ENCODE assay signal across 19 cellular contexts in genomic region chr9:38761999-38762398, GRCh38. TPM values are rescaled to one million over a fixed set of nuclear protein-coding genes. Genes with fewer than 3 reads are reported as not detected.
DNase-seq lines count a peak whose midpoint lies in the region; ATAC-seq and TF ChIP-seq lines count a peak whose summit lies in the region.
"Had no signal": no experiment of that assay in that cellular context is flagged by ENCODE, and none has a peak within 500 bp of the region (broad histone marks: within the 10 kb centered on the region; RNA-seq: fewer than 3 reads in every experiment).

No MANE protein-coding gene starts in this region.

- H3K27me3 Mint-ChIP-seq in H9 (ENCODE audit: low read depth), result no peaks in the 10 kb centered on the region

- TF ChIP-seq RAD21 in SK-N-SH (IDR thresholded peaks at IDR 0.05; ENCODE audit: low read length), result peak; percentile 39

- H3K79me2 ChIP-seq in H9 (ENCODE audit: insufficient read depth, low read length) (no peaks in the 10 kb centered on the region), SK-N-SH (ENCODE audit: insufficient read depth) (no peaks in the 10 kb centered on the region), smooth muscle cell (ENCODE audit: low read depth) (no peaks in the 10 kb centered on the region)

- peaks cover 24 to 27% of the 10 kb centered on the region in 2 experiments for H3K4me1 Mint-ChIP-seq in H9

- intact Hi-C loops in right lobe of liver (cut with DNase I), result no loop called here

- no peak overlapping the region for H2AK5ac ChIP-seq in H9 (ENCODE audit: insufficient read length, low read length)

- ATAC-seq in right lobe of liver, result no peak
- ATAC-seq: Right ventricle myocardium inferior had no signal

- H2BK5ac ChIP-seq in H9 (ENCODE audit: insufficient read length, low read length), result no peak overlapping the region

- H3K9ac ChIP-seq in H9 (ENCODE audit: extremely low read depth, insufficient read length, low read length) (no peak overlapping the region), SK-N-SH (no peak overlapping the region), smooth muscle cell (ENCODE audit: low read depth) (no peak overlapping the region)

- H2BK12ac ChIP-seq in H9 (ENCODE audit: insufficient read length, low read depth, low read length), result no peak overlapping the region

- H3K27ac ChIP-seq in H9 (ENCODE audit: insufficient read length, low read depth, low read length) (no peak overlapping the region), SK-N-SH (ENCODE audit: low read depth in 2 of 2, low read length in 1 of 2) (peak overlapping the region in 1 of 2 experiments; percentile 99; a peak in 2 of 4 replicates), smooth muscle cell (ENCODE audit: low read depth) (no peak overlapping the region), right lobe of liver (no peak overlapping the region)
- H3K27ac ChIP-seq in effector memory CD4-positive, alpha-beta T cell (ENCODE audit: insufficient read depth, low read length, poor library complexity, severe bottlenecking), result no peak overlapping the region
- H3K27ac ChIP-seq: C4-2B, Peyer's patch had no signal

- no peaks in the 10 kb centered on the region for H3K9me2 ChIP-seq in SK-N-SH

- 0 out of 2 replicates have a peak, but pooled peaks cover 5% of the 10 kb centered on the region for H3K4me1 ChIP-seq in H9 (ENCODE audit: insufficient read depth, low read length)
- H3K4me1 ChIP-seq in SK-N-SH (ENCODE audit: control insufficient read depth in 1 of 2, insufficient read depth in 2 of 2, low read depth in 1 of 2, low read length in 1 of 2), result peaks cover 0 to 29% of the 10 kb centered on the region in 2 experiments; a peak in 2 of 4 replicates
- H3K4me1 ChIP-seq in smooth muscle cell (ENCODE audit: low read depth), result peaks cover 5% of the 10 kb centered on the region
- no peaks in the 10 kb centered on the region for H3K4me1 ChIP-seq in right lobe of liver
- no peaks in the 10 kb centered on the region for H3K4me1 ChIP-seq in effector memory CD4-positive, alpha-beta T cell (ENCODE audit: control insufficient read depth, insufficient read depth, low read length, poor library complexity, severe bottlenecking)
- H3K4me1 ChIP-seq: Peyer's patch had no signal

- CTCF ChIA-PET in SK-N-SH (lab: Yijun Ruan, JAX), result interaction anchor here (1.0 to 1.2 kb wide), 3 partner anchors 24 to 120 kb away, joined by 3 to 4 read pairs (median 3); no protein-coding TSS in a partner anchor

- H3F3A ChIP-seq in SK-N-SH (replicated peaks; ENCODE audit: insufficient read depth), result no peaks in the 10 kb centered on the region
- no peaks in the 10 kb centered on the region for H3F3A ChIP-seq in smooth muscle cell (ENCODE audit: low read depth)

- H3K4me2 ChIP-seq in H9 (ENCODE audit: insufficient read depth, insufficient read length, low read length) (no peak overlapping the region), SK-N-SH (no peak overlapping the region), smooth muscle cell (no peak overlapping the region)

- peaks cover 0 to 4% of the 10 kb centered on the region in 2 experiments; a peak in 2 of 5 replicates for H3K9me3 Mint-ChIP-seq in H9

- H4K5ac ChIP-seq in H9 (ENCODE audit: insufficient read length, low read depth, low read length), result no peak overlapping the region

- H3K23ac ChIP-seq in H9 (ENCODE audit: insufficient read length, low read depth, low read length), result no peak overlapping the region

- no peak overlapping the region for H4K91ac ChIP-seq in H9 (ENCODE audit: insufficient read length, low read depth, low read length)

- H3K27ac Mint-ChIP-seq in H9, result no peak overlapping the region; a peak in 2 of 7 replicates

- H2BK20ac ChIP-seq in H9 (ENCODE audit: low read depth, low read length, poor library complexity, severe bottlenecking), result no peak overlapping the region

- H3K4ac ChIP-seq in H9 (ENCODE audit: low read depth, low read length), result no peak overlapping the region

- no peaks in the 10 kb centered on the region for H3K79me1 ChIP-seq in H9 (ENCODE audit: insufficient read depth, low read depth, low read length, poor library complexity, severe bottlenecking)

- no peak overlapping the region for H2BK15ac ChIP-seq in H9 (ENCODE audit: low read depth, low read length)

- H4K8ac ChIP-seq in H9 (replicated peaks; ENCODE audit: insufficient read length, low read depth, low read length), result no peak overlapping the region

- H3K4me3 ChIP-seq in SK-N-SH (ENCODE audit: low read depth in 2 of 2, low read length in 1 of 2) (no peak overlapping the region), smooth muscle cell (no peak overlapping the region), right lobe of liver (no peak overlapping the region)
- H3K4me3 ChIP-seq in effector memory CD4-positive, alpha-beta T cell (ENCODE audit: insufficient read depth, low read depth, low read length, poor library complexity, severe bottlenecking), result no peak overlapping the region
- H3K4me3 ChIP-seq: HAP-1, Peyer's patch had no signal

- no CpG with 5 or more reads among the region's 8 CpGs for WGBS in H9 (ENCODE audit: extremely low coverage, insufficient read length, low lambda C conversion rate)
- 16% methylated on average over 8 of the region's 8 CpGs for WGBS in SK-N-SH (ENCODE audit: low lambda C conversion rate)
- 53% methylated on average over 8 of the region's 8 CpGs for WGBS in smooth muscle cell (ENCODE audit: low lambda C conversion rate)
- 68% methylated on average over 8 of the region's 8 CpGs for WGBS in right lobe of liver (ENCODE audit: insufficient coverage, low coverage, low lambda C conversion rate, missing lambda C conversion rate)

- H2BK120ac ChIP-seq in H9 (ENCODE audit: low read depth, low read length, poor library complexity, severe bottlenecking), result no peak overlapping the region

- TF ChIP-seq EP300 in SK-N-SH (IDR thresholded peaks at IDR 0.05; ENCODE audit: borderline replicate concordance in 1 of 2, low read depth in 1 of 2, low read length in 1 of 2), result peak in 1 of 2 experiments; percentile 79; a peak in 2 of 4 replicates

- peaks cover 0 to 9% (median 0%) of the 10 kb centered on the region in 3 experiments; a peak in 4 of 7 replicates for H3K36me3 Mint-ChIP-seq in H9 (ENCODE audit: insufficient read depth in 1 of 3, low read depth in 3 of 3)

- H3K18ac ChIP-seq in H9 (ENCODE audit: insufficient read length, low read depth, low read length), result no peak overlapping the region

- H3K36me3 ChIP-seq in SK-N-SH (replicated peaks in 1 of 2; ENCODE audit: control insufficient read depth in 1 of 2, insufficient read depth in 2 of 2, low read length in 1 of 2) (no peaks in the 10 kb centered on the region), smooth muscle cell (ENCODE audit: low read depth) (no peaks in the 10 kb centered on the region), right lobe of liver (no peaks in the 10 kb centered on the region)
- no peaks in the 10 kb centered on the region for H3K36me3 ChIP-seq in effector memory CD4-positive, alpha-beta T cell (ENCODE audit: control insufficient read depth, insufficient read depth, low read length)
- H3K36me3 ChIP-seq: HAP-1, Peyer's patch had no signal

- no peak for TF ChIP-seq POLR2A in right lobe of liver (IDR thresholded peaks at IDR 0.05)

- POLR2A ChIA-PET in SK-N-SH (lab: Yijun Ruan, JAX), result interaction anchor here (0.6 to 1.4 kb wide), 3 partner anchors 9 to 142 kb away, joined by 3 to 7 read pairs (median 4); partner anchors contain the start of gene ANKRD18A

- H3K9me3 ChIP-seq in H9 (ENCODE audit: control insufficient read depth, low read depth, low read length) (no peaks in the 10 kb centered on the region), SK-N-SH (no peaks in the 10 kb centered on the region), smooth muscle cell (replicated peaks; ENCODE audit: low read depth) (no peaks in the 10 kb centered on the region), right lobe of liver (no peaks in the 10 kb centered on the region)
- no peaks in the 10 kb centered on the region for H3K9me3 ChIP-seq in effector memory CD4-positive, alpha-beta T cell (ENCODE audit: control insufficient read depth, low read length)
- H3K9me3 ChIP-seq: HAP-1, Peyer's patch had no signal

- H4K20me1 ChIP-seq in H9 (ENCODE audit: control insufficient read depth, insufficient read depth, insufficient read length), result no peaks in the 10 kb centered on the region
- H4K20me1 ChIP-seq in SK-N-SH (ENCODE audit: insufficient read depth), result no peaks in the 10 kb centered on the region
- H4K20me1 ChIP-seq in smooth muscle cell (ENCODE audit: low read depth), result no peaks in the 10 kb centered on the region

- H3T11ph ChIP-seq in H9 (ENCODE audit: low read length), result no peak overlapping the region

- 0 out of 2 replicates have a peak overlapping the region, but pooled peaks have one; percentile 55 for H3K14ac ChIP-seq in H9 (ENCODE audit: insufficient read depth, low read length)

- TF ChIP-seq CTCF in H9 (conservative IDR thresholded peaks at IDR 0.05), result no peak
- no peak for TF ChIP-seq CTCF in SK-N-SH (IDR thresholded peaks at IDR 0.05)
- no peak for TF ChIP-seq CTCF in smooth muscle cell (IDR thresholded peaks at IDR 0.05; ENCODE audit: borderline replicate concordance, insufficient read depth, poor library complexity, severe bottlenecking)
- TF ChIP-seq CTCF in right lobe of liver (IDR thresholded peaks at IDR 0.05), result no peak

- H3K27me3 ChIP-seq in H9 (ENCODE audit: insufficient read depth, low read length) (no peaks in the 10 kb centered on the region), SK-N-SH (ENCODE audit: insufficient read depth) (no peaks in the 10 kb centered on the region), smooth muscle cell (ENCODE audit: low read depth) (no peaks in the 10 kb centered on the region), right lobe of liver (no peaks in the 10 kb centered on the region)
- no peaks in the 10 kb centered on the region for H3K27me3 ChIP-seq in effector memory CD4-positive, alpha-beta T cell (replicated peaks; ENCODE audit: control insufficient read depth, insufficient read depth, low read length, poor library complexity, severe bottlenecking)
- H3K27me3 ChIP-seq: Peyer's patch had no signal

- H3K23me2 ChIP-seq in H9 (ENCODE audit: insufficient read length, low read depth, low read length, poor library complexity, severe bottlenecking), result no peaks in the 10 kb centered on the region

- H3K4me3 Mint-ChIP-seq in H9, result no peak overlapping the region

- no peak for DNase-seq in H9
- peak; percentile 75 for DNase-seq in SK-N-SH
- peak; percentile 64 for DNase-seq in islet precursor cell
- DNase-seq in smooth muscle cell (lab: John Stamatoyannopoulos, UW; ENCODE audit: unreplicated experiment), result no peak
- no peak for DNase-seq in right lobe of liver
- DNase-seq in effector memory CD4-positive, alpha-beta T cell, result no peak
- DNase-seq in NCI-H1436 treated with DMSO at 0.1 percent for 48 hours (lab: John Stamatoyannopoulos, UW), result no peak
- DNase-seq: NCI-H1092 treated with DMSO at 0.1 percent for 48 hours; NCI-H2081 treated with DMSO at 0.1 percent for 48 hours; NCI-H510A; NCI-H748 treated with DMSO at 0.1 percent for 48 hours; NK-92 treated with Interleukin-12 subunit alpha and Interleukin-12 subunit beta, amount 100 ng/mL, for 24 hours; Peyer's patch had no signal

- no peak overlapping the region for H2AFZ ChIP-seq in H9 (ENCODE audit: low read length)
- no peak overlapping the region for H2AFZ ChIP-seq in SK-N-SH (ENCODE audit: low read depth)
- H2AFZ ChIP-seq in smooth muscle cell (ENCODE audit: low read depth), result peak overlapping the region; percentile 87

- H3K56ac ChIP-seq in H9 (ENCODE audit: insufficient read length, low read depth, low read length), result no peak overlapping the region

RNA-seq across cellular contexts. Expression of gene FAM240B, which starts 42.1 kb away (rescaled TPM):
- not detected in 2 replicates for total RNA-seq in H9 (2021)
- not detected in 2 replicates for polyA plus RNA-seq in SK-N-SH (2012; rRNA removed)
- polyA plus RNA-seq in SK-N-SH (2012; cell fraction: cytosol; rRNA removed), result not detected in 2 replicates
- polyA plus RNA-seq in SK-N-SH (2012; cell fraction: nucleus; rRNA removed), result not detected in 2 replicates
- total RNA-seq in smooth muscle cell, result not detected in 2 replicates
- polyA plus RNA-seq in smooth muscle cell, result not detected in 2 replicates
- not detected for total RNA-seq in right lobe of liver
- total RNA-seq: A673, LHCN-M2, Peyer's patch, Right ventricle myocardium inferior, SK-MEL-5 had no signal

Comparison
In these comparisons a context has a peak if more than half of its experiments do, and no peak if none do; other contexts are left out.
1. DNase-seq: peak in SK-N-SH (single experiment) and islet precursor cell (single experiment); none in H9 (single experiment), smooth muscle cell (single experiment), right lobe of liver (0 of 3), effector memory CD4-positive, alpha-beta T cell (0 of 3) and NCI-H1436 treated with DMSO at 0.1 percent for 48 hours (single experiment).